19 cellular contexts compared by ENCODE assay signal in the genomic region with DNA sequence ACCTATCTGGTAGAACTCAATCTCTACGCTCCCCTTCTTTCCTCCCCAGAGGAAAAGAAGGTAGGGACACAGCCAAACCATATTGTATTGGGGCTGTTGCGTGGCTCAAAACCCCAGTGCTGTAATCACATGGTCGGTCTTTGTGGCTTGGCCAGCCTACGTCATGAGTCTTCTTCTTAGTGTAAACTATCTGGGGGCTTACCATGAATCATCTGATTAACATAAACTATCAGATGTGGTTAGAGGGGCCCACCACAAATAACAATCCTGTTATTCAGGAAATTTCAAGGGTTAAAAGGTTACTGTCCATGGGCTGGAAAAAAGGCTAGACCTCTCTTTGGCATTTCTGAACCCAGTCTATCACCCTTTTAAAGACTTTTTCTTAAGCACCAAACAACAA. TPM values are rescaled to one million over a fixed set of nuclear protein-coding genes. Genes with fewer than 3 reads are reported as not detected.
DNase-seq lines count a peak whose midpoint lies in the region; ATAC-seq and TF ChIP-seq lines count a peak whose summit lies in the region.
"Had no signal": no experiment of that assay in that cellular context is flagged by ENCODE, and none has a peak within 500 bp of the region (broad histone marks: within the 10 kb centered on the region; RNA-seq: fewer than 3 reads in every experiment).

No MANE protein-coding gene starts in this region.

- peak; percentile 52 for DNase-seq in GM12865 (ENCODE audit: low read depth)
- DNase-seq in amniotic epithelial cell (ENCODE audit: low read depth) = peak; percentile 92
- DNase-seq in renal cortical epithelial cell (ENCODE audit: low read depth) = peak; percentile 67
- DNase-seq in activated gamma-delta T cell treated with Interleukin-2 at 50 U/mL for 16 hours = no peak
- DNase-seq in NCI-H2196 (lab: John Stamatoyannopoulos, UW; ENCODE audit: unreplicated experiment) = no peak
- DNase-seq in GM20000 (ENCODE audit: low spot score) = no peak
- no peak for DNase-seq in NCI-H748 treated with DMSO at 0.1 percent for 48 hours (lab: John Stamatoyannopoulos, UW)
- DNase-seq: activated CD4-positive, alpha-beta memory T cell treated with anti-CD3 and anti-CD28 coated beads for 36 hours; aorta; erythroblast; H7; Karpas-422; kidney; NCI-H1436 treated with DMSO at 0.1 percent for 48 hours; occipital lobe; stimulated activated CD4-positive, alpha-beta T cell treated with anti-CD3 and anti-CD28 coated beads, Interleukin-4, amount 100 ng/mL, for 4 hours; tibial artery had no signal

- peak; percentile 62 for ATAC-seq in HG02852 (IDR thresholded peaks at IDR 0.05; ENCODE audit: unreplicated experiment)
- ATAC-seq: SK-N-SH treated with all-trans-retinoic acid at 6 μM for 48 hours had no signal

- TF ChIP-seq CTCF in GM12865 (IDR thresholded peaks at IDR 0.05; ENCODE audit: insufficient read depth, low read depth, low read length, missing control alignments) (no peak), GM20000 (IDR thresholded peaks at IDR 0.05; ENCODE audit: extremely low read depth, missing control alignments) (no peak)

- H3K4me3 ChIP-seq in GM12865 (ENCODE audit: low read depth, low read length) = no peak overlapping the region
- H3K4me3 ChIP-seq: tibial artery had no signal

RNA-seq across cellular contexts. Expression of gene GPR52, which starts 49.5 kb away (rescaled TPM):
- total RNA-seq in renal cortical epithelial cell = 0.17 and 1.3 TPM in 2 replicates
- total RNA-seq: H7 had no signal

Comparison
In these comparisons a context has a peak if more than half of its experiments do, and no peak if none do; other contexts are left out.
1. DNase-seq: peak in GM12865 (single experiment), amniotic epithelial cell (single experiment) and renal cortical epithelial cell (single experiment); none in activated gamma-delta T cell treated with Interleukin-2 at 50 U/mL for 16 hours (single experiment), NCI-H2196 (single experiment), GM20000 (single experiment) and NCI-H748 treated with DMSO at 0.1 percent for 48 hours (single experiment).